In the genomic region with DNA sequence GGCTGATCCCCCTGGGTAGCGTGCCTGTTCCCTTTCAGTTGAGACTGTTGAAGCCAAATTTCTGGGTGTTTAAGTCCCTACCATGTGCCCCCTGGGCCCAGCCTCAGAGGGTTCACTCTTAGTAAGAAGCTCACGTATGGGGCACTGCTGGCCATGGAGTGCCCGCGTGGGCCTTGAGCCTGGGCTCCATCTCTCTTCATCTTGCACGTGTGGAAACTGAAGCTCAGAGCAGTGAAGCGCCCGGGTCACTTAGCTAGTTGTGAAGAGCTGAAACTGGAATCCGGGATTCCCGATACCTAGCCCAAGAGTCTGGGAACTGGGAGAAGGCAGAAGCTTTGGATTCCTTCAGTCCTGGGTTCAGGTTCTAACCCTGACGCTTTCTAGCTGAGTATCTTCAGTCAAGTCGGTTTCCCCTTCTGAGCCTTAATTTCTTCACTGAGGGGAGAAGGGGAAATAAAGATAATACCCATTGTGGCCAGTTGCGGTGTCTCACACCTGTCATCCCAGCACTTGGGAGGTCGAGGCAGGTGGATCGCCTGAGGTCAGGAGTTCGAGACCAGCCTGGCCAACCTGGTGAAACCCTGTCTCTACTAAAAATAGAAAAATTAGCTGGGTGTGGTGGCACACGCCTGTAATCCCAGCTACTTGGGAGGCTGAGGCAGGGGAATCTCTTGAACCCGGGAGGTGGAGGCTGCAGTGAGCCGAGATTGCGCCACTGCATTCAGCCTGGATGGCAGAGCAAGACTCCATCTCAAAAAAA, we compare ENCODE assay signal across 14 cellular contexts.
DNase-seq lines count a peak whose midpoint lies in the region; ATAC-seq and TF ChIP-seq lines count a peak whose summit lies in the region.
"Had no signal": no experiment of that assay in that cellular context is flagged by ENCODE, and none has a peak within 500 bp of the region (broad histone marks: within the 10 kb centered on the region; RNA-seq: fewer than 3 reads in every experiment).

No MANE protein-coding gene starts in this region.

- ATAC-seq in GM23338 = no peak
- ATAC-seq: activated T-helper 17 cell treated with anti-CD3 and anti-CD28 coated beads, Interleukin-2, amount 50 U/mL, for 72 hours; gastrocnemius medialis had no signal

- H3K79me2 ChIP-seq in GM23338 (replicated peaks; ENCODE audit: insufficient read depth) = peaks cover 27% of the 10 kb centered on the region

- TF ChIP-seq CTCF in GM23338 (conservative IDR thresholded peaks at IDR 0.05; ENCODE audit: low read depth in 2 of 2) = no peak
- TF ChIP-seq CTCF in RWPE1 (conservative IDR thresholded peaks at IDR 0.05; ENCODE audit: low read depth) = no peak
- TF ChIP-seq CTCF in esophagus squamous epithelium (IDR thresholded peaks at IDR 0.05) = no peak
- TF ChIP-seq CTCF in progenitor cell of endocrine pancreas (IDR thresholded peaks at IDR 0.05; ENCODE audit: unreplicated experiment) = no peak

- WGBS in esophagus squamous epithelium, 2 donors = 79 to 87% methylated on average over 10 to 13 of the region's 19 CpGs

- H3K27me3 ChIP-seq in GM23338 (ENCODE audit: insufficient read depth) = no peaks in the 10 kb centered on the region
- H3K27me3 ChIP-seq in esophagus squamous epithelium = no peaks in the 10 kb centered on the region
- no peaks in the 10 kb centered on the region for H3K27me3 ChIP-seq in effector memory CD4-positive, alpha-beta T cell (replicated peaks; ENCODE audit: control insufficient read depth, insufficient read depth, low read length, poor library complexity, severe bottlenecking)
- H3K27me3 ChIP-seq: gastrocnemius medialis, suprapubic skin had no signal

- CTCF ChIA-PET in RWPE1 (lab: Yijun Ruan, JAX) = interaction anchor here (0.6 kb wide), 1 partner anchor 53 kb away, joined by 5 read pairs; no protein-coding TSS in a partner anchor

- H3K4me3 ChIP-seq in GM23338 (no peak overlapping the region), esophagus squamous epithelium (no peak overlapping the region)
- H3K4me3 ChIP-seq in effector memory CD4-positive, alpha-beta T cell (ENCODE audit: insufficient read depth, low read depth, low read length, poor library complexity, severe bottlenecking) = no peak overlapping the region
- H3K4me3 ChIP-seq: gastrocnemius medialis, suprapubic skin had no signal

- POLR2A ChIA-PET in RWPE1 (lab: Yijun Ruan, JAX; ENCODE audit: low non-redundant PET) = no interaction called here

- H3K4me1 Mint-ChIP-seq in GM23338 = peaks cover 43% of the 10 kb centered on the region
- H3K4me1 Mint-ChIP-seq in progenitor cell of endocrine pancreas (ENCODE audit: low read depth) = peaks cover 35% of the 10 kb centered on the region

- H3K9me3 ChIP-seq in esophagus squamous epithelium = no peaks in the 10 kb centered on the region
- H3K9me3 ChIP-seq in effector memory CD4-positive, alpha-beta T cell (ENCODE audit: control insufficient read depth, low read length) = no peaks in the 10 kb centered on the region
- H3K9me3 ChIP-seq: gastrocnemius medialis, suprapubic skin had no signal

- H3K9me3 Mint-ChIP-seq in GM23338 (no peaks in the 10 kb centered on the region), progenitor cell of endocrine pancreas (ENCODE audit: low read depth) (no peaks in the 10 kb centered on the region)
- H3K9me3 Mint-ChIP-seq: activated T-helper 17 cell treated with anti-CD3 and anti-CD28 coated beads, Interleukin-2, amount 50 U/mL, for 72 hours had no signal

- H3F3A ChIP-seq in GM23338 (replicated peaks; ENCODE audit: low read depth) = no peaks in the 10 kb centered on the region

- no peak overlapping the region for H2AFZ ChIP-seq in GM23338

- H4K20me1 ChIP-seq in GM23338 (replicated peaks; ENCODE audit: insufficient read depth) = no peaks in the 10 kb centered on the region; the same call in none of the 2 replicates

- H3K27me3 Mint-ChIP-seq in GM23338 (ENCODE audit: insufficient read depth, low read depth, poor library complexity) (peaks cover 6% of the 10 kb centered on the region), progenitor cell of endocrine pancreas (no peaks in the 10 kb centered on the region)
- H3K27me3 Mint-ChIP-seq: activated T-helper 17 cell treated with anti-CD3 and anti-CD28 coated beads, Interleukin-2, amount 50 U/mL, for 72 hours had no signal

- H3K4me1 ChIP-seq in GM23338 (ENCODE audit: insufficient read depth) = peaks cover 14% of the 10 kb centered on the region; the same call in 1 of the 2 replicates
- H3K4me1 ChIP-seq in esophagus squamous epithelium = peaks cover 6 to 44% (median 28%) of the 10 kb centered on the region in 3 donors
- no peaks in the 10 kb centered on the region for H3K4me1 ChIP-seq in effector memory CD4-positive, alpha-beta T cell (ENCODE audit: control insufficient read depth, insufficient read depth, low read length, poor library complexity, severe bottlenecking)
- H3K4me1 ChIP-seq: gastrocnemius medialis had no signal

- no peak overlapping the region for H3K4me2 ChIP-seq in GM23338

- peak overlapping the region; percentile 74; the same call in 1 of the 2 replicates for H3K27ac ChIP-seq in GM23338 (ENCODE audit: low read depth)
- H3K27ac ChIP-seq in RWPE1 = peak overlapping the region; percentile 97
- peak overlapping the region; percentile 24 to 87 (median 50) for H3K27ac ChIP-seq in esophagus squamous epithelium
- H3K27ac ChIP-seq in effector memory CD4-positive, alpha-beta T cell (ENCODE audit: insufficient read depth, low read length, poor library complexity, severe bottlenecking) = no peak overlapping the region
- H3K27ac ChIP-seq: gastrocnemius medialis had no signal

- no peak for TF ChIP-seq POLR2A in esophagus squamous epithelium (IDR thresholded peaks at IDR 0.05)

- peaks cover 5% of the 10 kb centered on the region; the same call in 1 of the 3 replicates for H3K36me3 Mint-ChIP-seq in GM23338 (ENCODE audit: low read depth)
- H3K36me3 Mint-ChIP-seq in progenitor cell of endocrine pancreas (ENCODE audit: insufficient read depth) = no peaks in the 10 kb centered on the region

- DNase-seq in GM23338 (ENCODE audit: low spot score) = no peak
- DNase-seq in RWPE1 (ENCODE audit: low spot score) = no peak
- no peak for DNase-seq in esophagus squamous epithelium (lab: John Stamatoyannopoulos, UW)
- no peak for DNase-seq in progenitor cell of endocrine pancreas (ENCODE audit: low spot score, unreplicated experiment)
- DNase-seq in effector memory CD4-positive, alpha-beta T cell = no peak
- DNase-seq in kidney tubule cell (ENCODE audit: low spot score) = no peak
- DNase-seq in glomerular visceral epithelial cell (ENCODE audit: extremely low spot score) = no peak
- DNase-seq in NCI-H2107 (lab: John Stamatoyannopoulos, UW) = no peak
- DNase-seq: activated CD4-positive, alpha-beta T cell treated with anti-CD3 and anti-CD28 coated beads, Interleukin-2, amount 50 U/mL, for 4 hours; amygdala; DMS79; gastrocnemius medialis had no signal

- intact Hi-C loops in esophagus squamous epithelium (cut with DNase I) = no loop called here

- H3K4me3 Mint-ChIP-seq in GM23338 = no peak overlapping the region
- no peak overlapping the region for H3K4me3 Mint-ChIP-seq in progenitor cell of endocrine pancreas (ENCODE audit: low read depth)
- H3K4me3 Mint-ChIP-seq: activated T-helper 17 cell treated with anti-CD3 and anti-CD28 coated beads, Interleukin-2, amount 50 U/mL, for 72 hours had no signal

- no peaks in the 10 kb centered on the region for H3K9me2 ChIP-seq in GM23338 (ENCODE audit: insufficient read depth)

- H3K27ac Mint-ChIP-seq in GM23338 (peak overlapping the region; percentile 85), progenitor cell of endocrine pancreas (peak overlapping the region; percentile 56)
- H3K27ac Mint-ChIP-seq: activated T-helper 17 cell treated with anti-CD3 and anti-CD28 coated beads, Interleukin-2, amount 50 U/mL, for 72 hours had no signal

- H3K36me3 ChIP-seq in GM23338 (ENCODE audit: insufficient read depth) (no peaks in the 10 kb centered on the region), esophagus squamous epithelium (no peaks in the 10 kb centered on the region)
- peaks cover 17% of the 10 kb centered on the region for H3K36me3 ChIP-seq in effector memory CD4-positive, alpha-beta T cell (ENCODE audit: control insufficient read depth, insufficient read depth, low read length)
- H3K36me3 ChIP-seq: gastrocnemius medialis, suprapubic skin had no signal

TF ChIP-seq in GM23338, 12 proteins besides CTCF, POLR2A, EP300 and RAD21:
- TF ChIP-seq NANOG (IDR thresholded peaks at IDR 0.05; ENCODE audit: borderline replicate concordance) (no peak), POLR2AphosphoS5 (IDR thresholded peaks at IDR 0.05; ENCODE audit: low read depth) (no peak)
